1 cellular context compared by ENCODE assay signal in the genomic region with DNA sequence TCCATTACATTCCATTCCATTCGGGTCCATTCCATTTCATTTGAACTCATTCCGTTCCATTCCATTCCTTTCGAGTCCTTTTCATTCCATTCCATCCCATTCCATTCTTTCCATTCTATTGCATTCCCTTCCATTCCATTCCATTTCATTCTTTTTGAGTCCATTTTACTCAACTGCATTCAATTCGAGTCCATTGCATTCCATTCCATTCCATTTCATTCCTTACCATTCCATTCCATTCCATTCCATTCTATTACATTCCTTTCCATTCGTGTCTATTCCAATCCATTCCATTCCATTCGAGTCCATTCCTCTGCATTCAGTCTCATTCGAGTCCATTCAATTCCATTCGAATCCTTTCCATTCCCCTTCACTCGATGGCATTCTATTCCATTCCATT.
TF ChIP-seq lines count a peak whose summit lies in the region.

No MANE protein-coding gene starts in this region.

TF ChIP-seq in IMR-90, 13 proteins besides CTCF, POLR2A, EP300 and RAD21:
- no peak for TF ChIP-seq SMC3 (IDR thresholded peaks at IDR 0.05; ENCODE audit: low read depth, low read length)
- no peak for TF ChIP-seq MAZ (IDR thresholded peaks at IDR 0.05; ENCODE audit: borderline replicate concordance, low read depth, low read length)
- no peak for TF ChIP-seq CHD1 (IDR thresholded peaks at IDR 0.05; ENCODE audit: low read depth, low read length)
- no peak for TF ChIP-seq BHLHE40 (IDR thresholded peaks at IDR 0.05; ENCODE audit: low read depth, low read length)
- no peak for TF ChIP-seq FOS (IDR thresholded peaks at IDR 0.05; ENCODE audit: low read depth, low read length)
- TF ChIP-seq RFX5 (IDR thresholded peaks at IDR 0.05; ENCODE audit: low read depth, low read length) = no peak
- TF ChIP-seq MXI1 (IDR thresholded peaks at IDR 0.05; ENCODE audit: borderline replicate concordance, low read depth, low read length) = no peak
- TF ChIP-seq, protein P1, sequence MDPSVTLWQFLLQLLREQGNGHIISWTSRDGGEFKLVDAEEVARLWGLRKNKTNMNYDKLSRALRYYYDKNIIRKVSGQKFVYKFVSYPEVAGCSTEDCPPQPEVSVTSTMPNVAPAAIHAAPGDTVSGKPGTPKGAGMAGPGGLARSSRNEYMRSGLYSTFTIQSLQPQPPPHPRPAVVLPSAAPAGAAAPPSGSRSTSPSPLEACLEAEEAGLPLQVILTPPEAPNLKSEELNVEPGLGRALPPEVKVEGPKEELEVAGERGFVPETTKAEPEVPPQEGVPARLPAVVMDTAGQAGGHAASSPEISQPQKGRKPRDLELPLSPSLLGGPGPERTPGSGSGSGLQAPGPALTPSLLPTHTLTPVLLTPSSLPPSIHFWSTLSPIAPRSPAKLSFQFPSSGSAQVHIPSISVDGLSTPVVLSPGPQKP (IDR thresholded peaks at IDR 0.05; ENCODE audit: borderline replicate concordance, low read depth, low read length) = no peak
- TF ChIP-seq CEBPB (IDR thresholded peaks at IDR 0.05; ENCODE audit: low read depth, low read length) = no peak
- TF ChIP-seq NFE2L2 (IDR thresholded peaks at IDR 0.05; ENCODE audit: low read depth, low read length) = no peak
- TF ChIP-seq MAFK (IDR thresholded peaks at IDR 0.05; ENCODE audit: low read depth, low read length) = no peak
- TF ChIP-seq RCOR1 (IDR thresholded peaks at IDR 0.05; ENCODE audit: insufficient replicate concordance, low read length) = no peak
- TF ChIP-seq, protein P2, sequence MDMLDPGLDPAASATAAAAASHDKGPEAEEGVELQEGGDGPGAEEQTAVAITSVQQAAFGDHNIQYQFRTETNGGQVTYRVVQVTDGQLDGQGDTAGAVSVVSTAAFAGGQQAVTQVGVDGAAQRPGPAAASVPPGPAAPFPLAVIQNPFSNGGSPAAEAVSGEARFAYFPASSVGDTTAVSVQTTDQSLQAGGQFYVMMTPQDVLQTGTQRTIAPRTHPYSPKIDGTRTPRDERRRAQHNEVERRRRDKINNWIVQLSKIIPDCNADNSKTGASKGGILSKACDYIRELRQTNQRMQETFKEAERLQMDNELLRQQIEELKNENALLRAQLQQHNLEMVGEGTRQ (IDR thresholded peaks at IDR 0.05; ENCODE audit: low read depth, low read length) = no peak
